In the genomic region with DNA sequence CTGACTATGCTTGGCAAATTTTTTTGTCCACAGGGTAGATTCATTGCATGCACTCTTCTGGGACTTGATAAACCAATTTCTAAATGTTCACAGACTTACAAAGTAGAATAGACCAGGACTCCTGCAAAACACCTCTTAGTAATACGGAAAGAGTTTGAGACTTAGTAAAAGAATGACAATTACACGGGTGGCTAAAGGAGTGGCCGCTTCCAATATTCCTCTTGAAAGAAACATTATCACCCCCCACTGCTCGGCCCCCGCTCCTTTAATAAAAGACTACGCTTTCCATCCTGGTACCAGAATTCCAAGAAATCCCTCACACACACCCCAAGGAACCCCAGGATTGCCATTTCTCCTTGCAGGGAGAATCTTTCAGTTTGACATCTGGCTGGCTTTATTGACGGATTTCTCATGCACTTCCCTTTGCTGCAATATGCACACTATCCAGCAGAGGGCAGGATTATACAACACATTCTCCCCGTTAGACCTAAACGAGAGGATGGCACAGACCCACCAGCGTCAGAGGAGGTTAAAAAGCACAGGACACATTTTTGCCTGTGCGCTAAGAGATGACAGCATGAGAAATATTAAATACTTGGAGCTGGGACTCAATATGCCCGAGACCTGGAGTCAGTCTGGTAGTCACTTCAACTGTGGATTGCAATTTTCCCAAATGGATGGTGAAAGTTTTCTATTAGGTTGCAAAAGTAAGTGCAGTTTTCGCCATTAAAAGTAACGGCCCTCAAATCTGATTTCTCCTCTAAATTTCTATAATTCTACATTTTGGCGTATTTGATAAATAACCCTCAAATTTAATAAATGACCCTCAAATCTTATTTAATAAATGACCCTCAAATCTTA, we compare ENCODE assay signal across 1 cellular context.
A peak's percentile ranks its signal among the peaks of the same experiment; 100 is the strongest.
TF ChIP-seq lines count a peak whose summit lies in the region.

No MANE protein-coding gene starts in this region.

TF ChIP-seq in H1, 55 proteins besides CTCF, POLR2A, EP300 and RAD21:
- peak; percentile 32; the same call in 1 of the 2 replicates for TF ChIP-seq CREB1 (IDR thresholded peaks at IDR 0.05)
- TF ChIP-seq TEAD4 (IDR thresholded peaks at IDR 0.05; ENCODE audit: low read depth, low read length): 0 out of 2 replicates have a peak, but pooled peaks have one; percentile 21
- TF ChIP-seq SIN3A (conservative IDR thresholded peaks at IDR 0.05 in 1 of 2, IDR thresholded peaks at IDR 0.05 in 1 of 2; ENCODE audit: low read depth in 1 of 2, low read length in 2 of 2): 0 out of 4 replicates have a peak, but pooled peaks of 1 of the 2 experiments have one; percentile 33
- TF ChIP-seq BCL11A (IDR thresholded peaks at IDR 0.05; ENCODE audit: low read depth in 2 of 2, low read length in 2 of 2): no peak
- TF ChIP-seq SIX5 (IDR thresholded peaks at IDR 0.05; ENCODE audit: low read depth, low read length): no peak
- TF ChIP-seq KDM4A (IDR thresholded peaks at IDR 0.05; ENCODE audit: low read depth, low read length, severe bottlenecking): no peak
- TF ChIP-seq PHF8 (conservative IDR thresholded peaks at IDR 0.05; ENCODE audit: low read depth, low read length): no peak
